In the genomic region with DNA sequence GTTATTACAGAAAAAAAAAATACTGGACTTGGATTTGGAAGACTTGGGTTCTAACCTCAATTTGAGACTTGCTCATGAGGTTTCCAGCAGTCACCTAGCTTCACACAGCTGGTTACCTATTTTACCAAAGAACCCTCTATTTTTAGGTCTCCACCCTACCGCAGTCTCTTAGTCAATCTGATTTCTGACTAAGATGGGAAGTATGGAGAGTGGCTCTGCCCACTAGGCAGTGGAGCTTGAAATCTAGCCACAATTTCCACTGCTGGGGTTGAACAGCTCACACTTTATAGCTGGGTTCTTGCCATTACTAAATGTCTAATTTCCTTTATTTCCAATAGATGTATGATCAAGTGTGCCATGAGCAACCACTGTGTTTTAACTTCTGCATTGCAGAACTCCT, we compare ENCODE assay signal across 10 cellular contexts. TPM values are rescaled to one million over a fixed set of nuclear protein-coding genes. Genes with fewer than 3 reads are reported as not detected.
DNase-seq lines count a peak whose midpoint lies in the region; ATAC-seq and TF ChIP-seq lines count a peak whose summit lies in the region.
"Had no signal": no experiment of that assay in that cellular context is flagged by ENCODE, and none has a peak within 500 bp of the region (broad histone marks: within the 10 kb centered on the region; RNA-seq: fewer than 3 reads in every experiment).

No MANE protein-coding gene starts in this region.

- H4K20me1 ChIP-seq in BLaER1 treated with 17β-estradiol and CSF1 and Interleukin-3, amounts not matched to agents 10 nM and 100 nM = peaks cover 0 to 36% (median 0%) of the 10 kb centered on the region in 11 experiments; a peak in 3 of 22 replicates

- H3K9ac ChIP-seq in BLaER1 treated with 17β-estradiol and CSF1 and Interleukin-3, amounts not matched to agents 10 nM and 100 nM = no peak overlapping the region

- peaks cover 0 to 94% (median 0%) of the 10 kb centered on the region in 11 experiments; a peak in 7 of 22 replicates for H3K36me3 ChIP-seq in BLaER1 treated with 17β-estradiol and CSF1 and Interleukin-3, amounts not matched to agents 10 nM and 100 nM
- H3K36me3 ChIP-seq: gastroesophageal sphincter had no signal

- 0 out of 22 replicates have a peak overlapping the region, but pooled peaks of 1 of the 11 experiments have one; percentile 16 for H3K27ac ChIP-seq in BLaER1 treated with 17β-estradiol and CSF1 and Interleukin-3, amounts not matched to agents 10 nM and 100 nM
- H3K27ac ChIP-seq: gastroesophageal sphincter had no signal

- H3K27me3 ChIP-seq in BLaER1 treated with 17β-estradiol and CSF1 and Interleukin-3, amounts not matched to agents 10 nM and 100 nM = no peaks in the 10 kb centered on the region
- H3K27me3 ChIP-seq: gastroesophageal sphincter, stomach had no signal

- peak overlapping the region in 3 of 7 donors; percentile 39 to 59 (median 50) for H3K27ac Mint-ChIP-seq in CD14-positive monocyte

- H3K4me2 ChIP-seq in BLaER1 treated with 17β-estradiol and CSF1 and Interleukin-3, amounts not matched to agents 10 nM and 100 nM = peak overlapping the region in 9 of 11 experiments; percentile 5 to 64 (median 26); a peak in 13 of 22 replicates

- intact Hi-C loops in left ventricle myocardium superior (cut with micrococcal nuclease) (no loop called here), CD14-positive monocyte (cut with micrococcal nuclease) (loop anchor here in 1 of 2 donors (10.0 kb wide), 1 partner anchor 1825 kb away; no protein-coding TSS in a partner anchor)

- H3K36me3 Mint-ChIP-seq in CD14-positive monocyte = peaks cover 76 to 86% of the 10 kb centered on the region in 2 donors

- no peak for TF ChIP-seq CTCF in CD14-positive monocyte (IDR thresholded peaks at IDR 0.05)

- no peaks in the 10 kb centered on the region for H3K9me3 ChIP-seq in BLaER1 treated with 17β-estradiol and CSF1 and Interleukin-3, amounts not matched to agents 10 nM and 100 nM (replicated peaks in 1 of 11)
- H3K9me3 ChIP-seq: gastroesophageal sphincter, stomach had no signal

- no peaks in the 10 kb centered on the region for H3K9me3 Mint-ChIP-seq in CD14-positive monocyte

- H3K27me3 Mint-ChIP-seq in CD14-positive monocyte (ENCODE audit: low read depth in 3 of 3) = no peaks in the 10 kb centered on the region

- peak; percentile 94 for ATAC-seq in GM19463 (IDR thresholded peaks at IDR 0.05; ENCODE audit: unreplicated experiment)
- ATAC-seq in HG03025 (IDR thresholded peaks at IDR 0.05; ENCODE audit: low FRiP score, unreplicated experiment) = peak; percentile 89
- no peak for ATAC-seq in left ventricle myocardium superior
- ATAC-seq: gastroesophageal sphincter had no signal

- DNase-seq in RPMI7951 (ENCODE audit: low read depth) (peak; percentile 17), left ventricle myocardium superior (no peak), DMS153 treated with DMSO at 0.1 percent for 48 hours (lab: John Stamatoyannopoulos, UW; ENCODE audit: unreplicated experiment) (no peak), NCI-H2029 (lab: John Stamatoyannopoulos, UW) (no peak), CD14-positive monocyte (ENCODE audit: low spot score) (no peak)
- DNase-seq: stomach had no signal

- no peak overlapping the region for H3K4me3 Mint-ChIP-seq in CD14-positive monocyte

- H3K4me1 ChIP-seq in BLaER1 treated with 17β-estradiol and CSF1 and Interleukin-3, amounts not matched to agents 10 nM and 100 nM = peaks cover 0 to 32% (median 9%) of the 10 kb centered on the region in 10 experiments; a peak in 13 of 20 replicates

- no peak overlapping the region for H3K4me3 ChIP-seq in BLaER1 treated with 17β-estradiol and CSF1 and Interleukin-3, amounts not matched to agents 10 nM and 100 nM
- H3K4me3 ChIP-seq: gastroesophageal sphincter, stomach had no signal

- H3K4me1 Mint-ChIP-seq in CD14-positive monocyte = peaks cover 11% of the 10 kb centered on the region

RNA-seq across cellular contexts. Expression of a gene that starts 43.2 kb away (rescaled TPM):
- total RNA-seq in RPMI7951 (2014; rRNA removed; shearing (Covaris generic)) = 0.98 and 1.2 TPM in 2 replicates
- 63.4 TPM for total RNA-seq in left ventricle myocardium superior
- 100 to 1,000 TPM in 1 of 2 donors, 10 to 100 TPM in 1; 82.2 to 106 TPM for polyA plus RNA-seq in CD14-positive monocyte

Comparison
In these comparisons a context has a peak if more than half of its experiments do, and no peak if none do; other contexts are left out.
1. RNA of a gene that starts 43.2 kb away (total RNA-seq): 63.4 TPM in left ventricle myocardium superior (single experiment); 0.98 to 1.2 TPM in RPMI7951; every median in the first group is over 10 times any median in the second.